In genomic region chr14:77043177-77043983, GRCh38 we compare ENCODE assay signal across 8 cellular contexts. TPM values are rescaled to one million over a fixed set of nuclear protein-coding genes. Genes with fewer than 3 reads are reported as not detected.
DNase-seq lines count a peak whose midpoint lies in the region; ATAC-seq and TF ChIP-seq lines count a peak whose summit lies in the region.

No MANE protein-coding gene starts in this region.

- TF ChIP-seq CTCF in fibroblast of the aortic adventitia (IDR thresholded peaks at IDR 0.05; ENCODE audit: insufficient read depth, low read length) (no peak), osteoblast (IDR thresholded peaks at IDR 0.05; ENCODE audit: extremely low read depth, low read depth, low read length) (no peak)

- H3K27me3 Mint-ChIP-seq in CD4-positive, CD25-positive, alpha-beta regulatory T cell, result peaks cover 5% of the 10 kb centered on the region

- H3K79me2 ChIP-seq in osteoblast (ENCODE audit: insufficient read depth, low read length), result no peaks in the 10 kb centered on the region

- H3K4me1 ChIP-seq in CD4-positive, CD25-positive, alpha-beta regulatory T cell (ENCODE audit: control insufficient read depth, insufficient read depth, low read length, poor library complexity, severe bottlenecking), result peaks cover 59% of the 10 kb centered on the region
- H3K4me1 ChIP-seq in osteoblast (ENCODE audit: insufficient read depth, low read length), result peaks cover 72% of the 10 kb centered on the region

- no peak overlapping the region for H3K4me3 ChIP-seq in CD4-positive, CD25-positive, alpha-beta regulatory T cell (ENCODE audit: low read depth, low read length)
- H3K4me3 ChIP-seq in fibroblast of the aortic adventitia (ENCODE audit: low read depth, low read length) (peak overlapping the region; percentile 35), osteoblast (ENCODE audit: insufficient read depth, low read length) (peak overlapping the region; percentile 31)

- H3K27ac ChIP-seq in CD4-positive, CD25-positive, alpha-beta regulatory T cell (ENCODE audit: insufficient read depth, low read length, poor library complexity, severe bottlenecking), result peak overlapping the region; percentile 37
- peak overlapping the region; percentile 95 for H3K27ac ChIP-seq in osteoblast (ENCODE audit: low read depth, low read length)

- no peaks in the 10 kb centered on the region for H3K9me3 Mint-ChIP-seq in CD4-positive, CD25-positive, alpha-beta regulatory T cell

- no peaks in the 10 kb centered on the region for H3K36me3 Mint-ChIP-seq in CD4-positive, CD25-positive, alpha-beta regulatory T cell

- peak overlapping the region; percentile 88 to 100 (median 97) for H3K27ac Mint-ChIP-seq in CD4-positive, CD25-positive, alpha-beta regulatory T cell

- H3K36me3 ChIP-seq in CD4-positive, CD25-positive, alpha-beta regulatory T cell (ENCODE audit: control insufficient read depth, insufficient read depth, low read length), result no peaks in the 10 kb centered on the region
- H3K36me3 ChIP-seq in osteoblast (ENCODE audit: insufficient read depth, low read length), result no peaks in the 10 kb centered on the region

- H2AFZ ChIP-seq in osteoblast (ENCODE audit: low read length), result peak overlapping the region; percentile 36

- no peaks in the 10 kb centered on the region for H3K9me3 ChIP-seq in CD4-positive, CD25-positive, alpha-beta regulatory T cell (ENCODE audit: control insufficient read depth in 2 of 2, low read length in 2 of 2)
- H3K9me3 ChIP-seq in osteoblast (ENCODE audit: low read depth, low read length), result no peaks in the 10 kb centered on the region

- peaks cover 27 to 78% (median 45%) of the 10 kb centered on the region in 4 donors for H3K4me1 Mint-ChIP-seq in CD4-positive, CD25-positive, alpha-beta regulatory T cell

- peak overlapping the region; percentile 65 for H3K4me2 ChIP-seq in osteoblast (ENCODE audit: insufficient read depth, low read length)

- DNase-seq in CD4-positive, CD25-positive, alpha-beta regulatory T cell, result no peak
- peak; percentile 85 for DNase-seq in M059J (ENCODE audit: low read depth)
- peak; percentile 70 to 75 for DNase-seq in activated T-cell treated with anti-CD3 and anti-CD28 coated beads, Interleukin-2, amount 50 U/mL, for 48 hours
- peak; percentile 98 for DNase-seq in fibroblast of the aortic adventitia (ENCODE audit: low read depth)
- DNase-seq in osteoblast (ENCODE audit: insufficient read length, low spot score, missing footprints), result peak; percentile 58
- DNase-seq in HuH-7 (ENCODE audit: low spot score), result no peak
- no peak for DNase-seq in NCI-H526 treated with DMSO at 0.1 percent for 48 hours (lab: John Stamatoyannopoulos, UW)

- no peak for ATAC-seq in CD4-positive, CD25-positive, alpha-beta regulatory T cell (ENCODE audit: low read depth in 2 of 2)
- ATAC-seq in GM18909 (IDR thresholded peaks at IDR 0.05; ENCODE audit: poor library complexity, unreplicated experiment), result no peak

- H3K4me3 Mint-ChIP-seq in CD4-positive, CD25-positive, alpha-beta regulatory T cell, result peak overlapping the region in 3 of 4 donors; percentile 40 to 81 (median 77)

- no peaks in the 10 kb centered on the region for H3K27me3 ChIP-seq in CD4-positive, CD25-positive, alpha-beta regulatory T cell (ENCODE audit: control insufficient read depth, insufficient read depth, low read length)
- no peaks in the 10 kb centered on the region for H3K27me3 ChIP-seq in osteoblast (ENCODE audit: insufficient read depth, low read length)

- no peaks in the 10 kb centered on the region for H4K20me1 ChIP-seq in osteoblast (ENCODE audit: insufficient read depth, low read length)

RNA-seq across cellular contexts. Expression of gene IRF2BPL, which starts 14.9 kb away (rescaled TPM):
- total RNA-seq in CD4-positive, CD25-positive, alpha-beta regulatory T cell, result 48.9 TPM
- 1 to 10 TPM; 2.2 to 6.7 (median 4.0) TPM for polyA plus RNA-seq in CD4-positive, CD25-positive, alpha-beta regulatory T cell
- total RNA-seq in M059J (2014; rRNA removed; shearing (Covaris generic)), result 13.2 and 31.7 TPM in 2 replicates
- 21.6 and 25.8 TPM in 2 replicates for total RNA-seq in fibroblast of the aortic adventitia (ENCODE audit: low replicate concordance)
- 19.4 and 26.4 TPM in 2 replicates for total RNA-seq in osteoblast

RNA-seq across cellular contexts. Expression of gene CIPC, which starts 54.7 kb away (rescaled TPM):
- 12.3 TPM for total RNA-seq in CD4-positive, CD25-positive, alpha-beta regulatory T cell
- polyA plus RNA-seq in CD4-positive, CD25-positive, alpha-beta regulatory T cell, result 10 to 100 TPM; 11.4 to 14.2 (median 12.5) TPM
- total RNA-seq in M059J (2014; rRNA removed; shearing (Covaris generic)), result 14.2 and 19.2 TPM in 2 replicates
- total RNA-seq in fibroblast of the aortic adventitia (ENCODE audit: low replicate concordance) (5.2 and 13.9 TPM in 2 replicates), osteoblast (15.9 and 16.6 TPM in 2 replicates)

Comparison
In these comparisons a context has a peak if more than half of its experiments do, and no peak if none do; other contexts are left out.
1. DNase-seq: peak in M059J (single experiment), activated T-cell treated with anti-CD3 and anti-CD28 coated beads, Interleukin-2, amount 50 U/mL, for 48 hours (2 of 2), fibroblast of the aortic adventitia (single experiment) and osteoblast (single experiment); none in CD4-positive, CD25-positive, alpha-beta regulatory T cell (0 of 3), HuH-7 (single experiment) and NCI-H526 treated with DMSO at 0.1 percent for 48 hours (single experiment).